ENCODE assay signal across 17 cellular contexts in genomic region chr4:6945052-6945409, GRCh38. TPM values are rescaled to one million over a fixed set of nuclear protein-coding genes. Genes with fewer than 3 reads are reported as not detected.
A peak's percentile ranks its signal among the peaks of the same experiment; 100 is the strongest.
DNase-seq lines count a peak whose midpoint lies in the region; ATAC-seq, FAIRE-seq and TF ChIP-seq lines count a peak whose summit lies in the region.
"Had no signal": no experiment of that assay in that cellular context is flagged by ENCODE, and none has a peak within 500 bp of the region (broad histone marks: within the 10 kb centered on the region; RNA-seq: fewer than 3 reads in every experiment).

No MANE protein-coding gene starts in this region.

- no peaks in the 10 kb centered on the region for H3K9me3 Mint-ChIP-seq in activated CD8-positive, alpha-beta T cell treated with anti-CD3 and anti-CD28 coated beads for 36 hours
- H3K9me3 Mint-ChIP-seq in activated CD8-positive, alpha-beta T cell treated with anti-CD3 and anti-CD28 coated beads, Interleukin-2, amount 10 ng/mL, durations not matched to agents 7 days and 5 days (ENCODE audit: insufficient read depth), result no peaks in the 10 kb centered on the region
- H3K9me3 Mint-ChIP-seq in chondrocyte (ENCODE audit: low read depth), result no peaks in the 10 kb centered on the region
- H3K9me3 Mint-ChIP-seq: stimulated activated naive B cell treated with anti-CD40 and anti-IgM and Interleukin-4, amounts not matched to agents 10 μg/mL and 1 μg/mL and 100 μg/mL, for 72 hours had no signal

- H3K9ac ChIP-seq in kidney (ENCODE audit: low read length in 2 of 2) (peak overlapping the region in 1 of 2 donors; percentile 76), smooth muscle cell (ENCODE audit: low read depth) (no peak overlapping the region)

- WGBS in smooth muscle cell (ENCODE audit: low lambda C conversion rate), result 100% methylated on average over 2 of the region's 2 CpGs

- TF ChIP-seq CTCF in activated CD8-positive, alpha-beta T cell treated with anti-CD3 and anti-CD28 coated beads for 36 hours (IDR thresholded peaks at IDR 0.05), result no peak
- TF ChIP-seq CTCF in RWPE1 (conservative IDR thresholded peaks at IDR 0.05; ENCODE audit: low read depth), result no peak
- TF ChIP-seq CTCF in kidney (IDR thresholded peaks at IDR 0.05; ENCODE audit: borderline replicate concordance, extremely low read depth, insufficient read depth), result no peak
- TF ChIP-seq CTCF in smooth muscle cell (IDR thresholded peaks at IDR 0.05; ENCODE audit: borderline replicate concordance, insufficient read depth, poor library complexity, severe bottlenecking), result no peak
- no peak for TF ChIP-seq CTCF in chondrocyte (IDR thresholded peaks at IDR 0.05)
- TF ChIP-seq CTCF in foreskin fibroblast (IDR thresholded peaks at IDR 0.05; ENCODE audit: low read depth, low read length), result no peak

- H3K36me3 Mint-ChIP-seq in activated CD8-positive, alpha-beta T cell treated with anti-CD3 and anti-CD28 coated beads for 36 hours (ENCODE audit: low read depth), result peaks cover 2% of the 10 kb centered on the region
- H3K36me3 Mint-ChIP-seq in activated CD8-positive, alpha-beta T cell treated with anti-CD3 and anti-CD28 coated beads, Interleukin-2, amount 10 ng/mL, durations not matched to agents 7 days and 5 days (ENCODE audit: low read depth), result peaks cover 18% of the 10 kb centered on the region
- peaks cover under 1% of the 10 kb centered on the region for H3K36me3 Mint-ChIP-seq in chondrocyte (ENCODE audit: low read depth)

- H3F3A ChIP-seq in smooth muscle cell (ENCODE audit: low read depth), result peaks cover 22% of the 10 kb centered on the region

- no peaks in the 10 kb centered on the region for H3K27me3 Mint-ChIP-seq in activated CD8-positive, alpha-beta T cell treated with anti-CD3 and anti-CD28 coated beads for 36 hours
- no peaks in the 10 kb centered on the region for H3K27me3 Mint-ChIP-seq in activated CD8-positive, alpha-beta T cell treated with anti-CD3 and anti-CD28 coated beads, Interleukin-2, amount 10 ng/mL, durations not matched to agents 7 days and 5 days (ENCODE audit: low read depth)
- H3K27me3 Mint-ChIP-seq in chondrocyte (ENCODE audit: low read depth), result no peaks in the 10 kb centered on the region
- H3K27me3 Mint-ChIP-seq: stimulated activated naive B cell treated with anti-CD40 and anti-IgM and Interleukin-4, amounts not matched to agents 10 μg/mL and 1 μg/mL and 100 μg/mL, for 72 hours had no signal

- H3K4me1 ChIP-seq in kidney (ENCODE audit: control insufficient read depth in 1 of 2, insufficient read depth in 1 of 2, low read depth in 1 of 2, low read length in 2 of 2), result peaks cover 18 to 39% of the 10 kb centered on the region in 2 donors
- H3K4me1 ChIP-seq in smooth muscle cell (ENCODE audit: low read depth), result peaks cover 28% of the 10 kb centered on the region

- no peaks in the 10 kb centered on the region for H3K9me3 ChIP-seq in kidney (ENCODE audit: control insufficient read depth in 1 of 2, low read length in 2 of 2)
- H3K9me3 ChIP-seq in smooth muscle cell (replicated peaks; ENCODE audit: low read depth), result no peaks in the 10 kb centered on the region
- H3K9me3 ChIP-seq: A549, HAP-1, uterus had no signal

- H2AFZ ChIP-seq in smooth muscle cell (ENCODE audit: low read depth), result no peak overlapping the region

- H3K4me2 ChIP-seq in smooth muscle cell, result no peak overlapping the region

- H4K20me1 ChIP-seq in smooth muscle cell (ENCODE audit: low read depth), result no peaks in the 10 kb centered on the region

- H3K36me3 ChIP-seq in kidney (ENCODE audit: control insufficient read depth in 1 of 2, insufficient read depth in 2 of 2, low read length in 2 of 2), result no peaks in the 10 kb centered on the region
- no peaks in the 10 kb centered on the region for H3K36me3 ChIP-seq in smooth muscle cell (ENCODE audit: low read depth)
- H3K36me3 ChIP-seq: HAP-1, uterus had no signal

- H3K79me2 ChIP-seq in smooth muscle cell (ENCODE audit: low read depth), result peaks cover 3% of the 10 kb centered on the region

- peak overlapping the region; percentile 46 for H3K27ac Mint-ChIP-seq in activated CD8-positive, alpha-beta T cell treated with anti-CD3 and anti-CD28 coated beads for 36 hours
- no peak overlapping the region for H3K27ac Mint-ChIP-seq in activated CD8-positive, alpha-beta T cell treated with anti-CD3 and anti-CD28 coated beads, Interleukin-2, amount 10 ng/mL, durations not matched to agents 7 days and 5 days
- no peak overlapping the region for H3K27ac Mint-ChIP-seq in chondrocyte (ENCODE audit: unreplicated experiment)
- H3K27ac Mint-ChIP-seq: stimulated activated naive B cell treated with anti-CD40 and anti-IgM and Interleukin-4, amounts not matched to agents 10 μg/mL and 1 μg/mL and 100 μg/mL, for 72 hours had no signal

- no peaks in the 10 kb centered on the region for H3K27me3 ChIP-seq in smooth muscle cell (ENCODE audit: low read depth)
- H3K27me3 ChIP-seq: uterus had no signal

- peaks cover 52% of the 10 kb centered on the region for H3K4me1 Mint-ChIP-seq in activated CD8-positive, alpha-beta T cell treated with anti-CD3 and anti-CD28 coated beads for 36 hours (ENCODE audit: low read depth)
- peaks cover 37% of the 10 kb centered on the region for H3K4me1 Mint-ChIP-seq in activated CD8-positive, alpha-beta T cell treated with anti-CD3 and anti-CD28 coated beads, Interleukin-2, amount 10 ng/mL, durations not matched to agents 7 days and 5 days (ENCODE audit: low read depth)
- H3K4me1 Mint-ChIP-seq in chondrocyte (ENCODE audit: low read depth), result peaks cover 46% of the 10 kb centered on the region

- no peak overlapping the region for H3K4me3 ChIP-seq in kidney (ENCODE audit: low read length in 2 of 2)
- no peak overlapping the region for H3K4me3 ChIP-seq in smooth muscle cell
- no peak overlapping the region for H3K4me3 ChIP-seq in foreskin fibroblast (ENCODE audit: low read depth in 1 of 2, low read length in 2 of 2)
- H3K4me3 ChIP-seq: A549, HAP-1, uterus had no signal

- FAIRE-seq in kidney (lab: Jason Lieb, UNC), result no peak
- FAIRE-seq: A549 had no signal

- no peak for ATAC-seq in activated CD8-positive, alpha-beta T cell treated with anti-CD3 and anti-CD28 coated beads for 36 hours
- ATAC-seq in activated CD8-positive, alpha-beta T cell treated with anti-CD3 and anti-CD28 coated beads, Interleukin-2, amount 10 ng/mL, durations not matched to agents 7 days and 5 days, result no peak
- no peak for ATAC-seq in HG02798 (IDR thresholded peaks at IDR 0.05; ENCODE audit: poor library complexity, unreplicated experiment)
- ATAC-seq: A549; stimulated activated naive B cell treated with anti-CD40 and anti-IgM and Interleukin-4, amounts not matched to agents 10 μg/mL and 1 μg/mL and 100 μg/mL, for 72 hours had no signal

- H3K4me3 Mint-ChIP-seq in activated CD8-positive, alpha-beta T cell treated with anti-CD3 and anti-CD28 coated beads for 36 hours, result no peak overlapping the region
- no peak overlapping the region for H3K4me3 Mint-ChIP-seq in activated CD8-positive, alpha-beta T cell treated with anti-CD3 and anti-CD28 coated beads, Interleukin-2, amount 10 ng/mL, durations not matched to agents 7 days and 5 days
- H3K4me3 Mint-ChIP-seq in chondrocyte (ENCODE audit: unreplicated experiment), result no peak overlapping the region
- H3K4me3 Mint-ChIP-seq: stimulated activated naive B cell treated with anti-CD40 and anti-IgM and Interleukin-4, amounts not matched to agents 10 μg/mL and 1 μg/mL and 100 μg/mL, for 72 hours had no signal

- CTCF ChIA-PET in activated CD8-positive, alpha-beta T cell treated with anti-CD3 and anti-CD28 coated beads for 36 hours (lab: Charles Lee), result interaction anchor here (0.9 to 1.4 kb wide), 6 partner anchors 19 to 225 kb away, joined by 3 to 4 read pairs (median 4); no protein-coding TSS in a partner anchor
- CTCF ChIA-PET in activated CD8-positive, alpha-beta T cell treated with anti-CD3 and anti-CD28 coated beads, Interleukin-2, amount 10 ng/mL, durations not matched to agents 7 days and 5 days (lab: Charles Lee), result interaction anchor here (0.6 to 1.6 kb wide), 3 partner anchors 29 to 39 kb away, joined by 3 to 4 read pairs (median 4); partner anchors contain the start of gene TBC1D14
- CTCF ChIA-PET in RWPE1 (lab: Yijun Ruan, JAX), result interaction anchor here (0.5 to 0.7 kb wide), 2 partner anchors 25 to 81 kb away, joined by 3 to 7 read pairs; no protein-coding TSS in a partner anchor

- peak overlapping the region; percentile 5; the same call in 1 of the 2 replicates for H3K27ac ChIP-seq in RWPE1
- H3K27ac ChIP-seq in kidney (ENCODE audit: low read depth in 2 of 2, low read length in 2 of 2), result peak overlapping the region; percentile 85
- H3K27ac ChIP-seq in smooth muscle cell (ENCODE audit: low read depth), result peak overlapping the region; percentile 95
- H3K27ac ChIP-seq: C4-2B, uterus had no signal

- POLR2A ChIA-PET in activated CD8-positive, alpha-beta T cell treated with anti-CD3 and anti-CD28 coated beads for 36 hours (lab: Charles Lee), result interaction anchor here (0.6 to 1.6 kb wide), 2 partner anchors 18 to 31 kb away, joined by 3 to 6 read pairs; no protein-coding TSS in a partner anchor
- POLR2A ChIA-PET in activated CD8-positive, alpha-beta T cell treated with anti-CD3 and anti-CD28 coated beads, Interleukin-2, amount 10 ng/mL, durations not matched to agents 7 days and 5 days (lab: Charles Lee), result no interaction called here
- POLR2A ChIA-PET in RWPE1 (lab: Yijun Ruan, JAX; ENCODE audit: low non-redundant PET), result no interaction called here

- DNase-seq in activated CD8-positive, alpha-beta T cell treated with anti-CD3 and anti-CD28 coated beads for 36 hours, result no peak
- no peak for DNase-seq in activated CD8-positive, alpha-beta T cell treated with anti-CD3 and anti-CD28 coated beads, Interleukin-2, amount 10 ng/mL, durations not matched to agents 7 days and 5 days
- DNase-seq in RWPE1 (ENCODE audit: low spot score) (no peak), kidney (no peak), smooth muscle cell (lab: John Stamatoyannopoulos, UW; ENCODE audit: unreplicated experiment) (no peak), chondrocyte (ENCODE audit: low spot score) (no peak), foreskin fibroblast (no peak)
- DNase-seq: cerebellar nuclear complex; foreskin melanocyte; NCI-H345; stimulated activated CD4-positive, alpha-beta T cell treated with anti-CD3 and anti-CD28 coated beads, Interleukin-12 subunit alpha, Interleukin-12 subunit beta, amount 100 ng/mL, for 4 hours; stimulated activated naive B cell treated with anti-CD40 and anti-IgM and Interleukin-4, amounts not matched to agents 10 μg/mL and 1 μg/mL and 100 μg/mL, for 72 hours; uterus had no signal

- intact Hi-C loops in activated CD8-positive, alpha-beta T cell treated with anti-CD3 and anti-CD28 coated beads for 36 hours (cut with micrococcal nuclease), result no loop called here
- intact Hi-C loops in kidney (cut with DNase I), result no loop called here

RNA-seq across cellular contexts. Expression of gene TBC1D14, which starts 35.4 kb away (rescaled TPM):
- total RNA-seq in activated CD8-positive, alpha-beta T cell treated with anti-CD3 and anti-CD28 coated beads for 36 hours, result 10 to 100 TPM; 34.7 to 36.3 TPM
- 10 to 100 TPM; 39.4 to 39.8 TPM for total RNA-seq in activated CD8-positive, alpha-beta T cell treated with anti-CD3 and anti-CD28 coated beads, Interleukin-2, amount 10 ng/mL, durations not matched to agents 7 days and 5 days
- 77.7 TPM for total RNA-seq in kidney
- 44.9 TPM for polyA plus RNA-seq in kidney (ENCODE audit: insufficient read depth, low read depth, low replicate concordance)
- total RNA-seq in smooth muscle cell, result 24.4 and 31.6 TPM in 2 replicates
- 13.0 and 20.9 TPM in 2 replicates for polyA plus RNA-seq in smooth muscle cell
- total RNA-seq in chondrocyte, result 24.2 to 29.1 TPM (median 25.2 TPM) in 3 replicates

Comparison
In these comparisons a context has a peak if more than half of its experiments do, and no peak if none do; other contexts are left out.
1. H3K27ac ChIP-seq: peak in every context shown above with its lines; median percentile 95 in smooth muscle cell; 85 in kidney; 5 in RWPE1.